ENCODE assay signal across 8 cellular contexts in genomic region chr1:162790303-162790984, GRCh38. TPM values are rescaled to one million over a fixed set of nuclear protein-coding genes. Genes with fewer than 3 reads are reported as not detected.
A peak's percentile ranks its signal among the peaks of the same experiment; 100 is the strongest.
DNase-seq lines count a peak whose midpoint lies in the region; ATAC-seq and TF ChIP-seq lines count a peak whose summit lies in the region.
"Not testable (repeated sequence)": the region's sequence is repeated elsewhere in the genome, so short reads cannot be mapped to it uniquely, and the experiment has no call there.

A gene with protein sequence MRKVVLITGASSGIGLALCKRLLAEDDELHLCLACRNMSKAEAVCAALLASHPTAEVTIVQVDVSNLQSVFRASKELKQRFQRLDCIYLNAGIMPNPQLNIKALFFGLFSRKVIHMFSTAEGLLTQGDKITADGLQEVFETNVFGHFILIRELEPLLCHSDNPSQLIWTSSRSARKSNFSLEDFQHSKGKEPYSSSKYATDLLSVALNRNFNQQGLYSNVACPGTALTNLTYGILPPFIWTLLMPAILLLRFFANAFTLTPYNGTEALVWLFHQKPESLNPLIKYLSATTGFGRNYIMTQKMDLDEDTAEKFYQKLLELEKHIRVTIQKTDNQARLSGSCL (plus strand): TSS chr1:162790702. CDS start chr1:162790801, 99 bp downstream.

- not testable (repeated sequence) for H3K56ac ChIP-seq in H9 (ENCODE audit: insufficient read length, low read depth, low read length)

- H4K5ac ChIP-seq in H9 (ENCODE audit: insufficient read length, low read depth, low read length) = not testable (repeated sequence)

- intact Hi-C loops in activated T-helper 2 cell treated with anti-CD3 and anti-CD28 coated beads, Interferon-gamma antibody, Interleukin-2, Interleukin-4, amounts not matched to agents 10 μg/mL and 5 μg/mL and 100 μg/mL, durations not matched to agents 14 hours and 24 hours and 36 hours (cut with micrococcal nuclease) = loop anchor here (10.0 kb wide), 1 partner anchor 176 kb away; no protein-coding TSS in a partner anchor

- TF ChIP-seq CTCF in H9 (conservative IDR thresholded peaks at IDR 0.05); fibroblast of pulmonary artery (IDR thresholded peaks at IDR 0.05; ENCODE audit: low read length, missing control alignments): not testable (repeated sequence)

- H3K4me3 Mint-ChIP-seq in H9 = peak within 1 kb of the TSS; percentile 88 to 90
- H3K4me3 Mint-ChIP-seq in activated T-helper 2 cell treated with anti-CD3 and anti-CD28 coated beads, Interferon-gamma antibody, Interleukin-2, Interleukin-4, amounts not matched to agents 10 μg/mL and 5 μg/mL and 100 μg/mL, durations not matched to agents 14 hours and 24 hours and 36 hours (ENCODE audit: low read depth) = peak within 1 kb of the TSS; percentile 90
- peak within 1 kb of the TSS; percentile 78 for H3K4me3 Mint-ChIP-seq in natural killer cell treated with Interleukin-12 subunit alpha and Interleukin-12 subunit beta and Interleukin-15 and Interleukin-18, amount 100 ng/mL, for 72 hours

- H2BK120ac ChIP-seq in H9 (ENCODE audit: low read depth, low read length, poor library complexity, severe bottlenecking) = not testable (repeated sequence)

- not testable (repeated sequence) for H3K79me2 ChIP-seq in H9 (ENCODE audit: insufficient read depth, low read length)

- WGBS in H9 (ENCODE audit: extremely low coverage, insufficient read length, low lambda C conversion rate) = no CpG with 5 or more reads among the region's 49 CpGs

- H2AK5ac ChIP-seq in H9 (ENCODE audit: insufficient read length, low read length) = not testable (repeated sequence)

- H3K79me1 ChIP-seq in H9 (ENCODE audit: insufficient read depth, low read depth, low read length, poor library complexity, severe bottlenecking) = not testable (repeated sequence)

- H3K23ac ChIP-seq in H9 (ENCODE audit: insufficient read length, low read depth, low read length) = not testable (repeated sequence)

- peak within 1 kb of the TSS; percentile 51 for H3K4me2 ChIP-seq in H9 (ENCODE audit: insufficient read depth, insufficient read length, low read length)

- H3K27me3 ChIP-seq in H9 (ENCODE audit: insufficient read depth, low read length) = not testable (repeated sequence)

- not testable (repeated sequence) for H3K27ac ChIP-seq in H9 (ENCODE audit: insufficient read length, low read depth, low read length)

- not testable (repeated sequence) for H2BK12ac ChIP-seq in H9 (ENCODE audit: insufficient read length, low read depth, low read length)

- H3K4me1 ChIP-seq in H9 (ENCODE audit: insufficient read depth, low read length) = not testable (repeated sequence)

- H3K9ac ChIP-seq in H9 (ENCODE audit: extremely low read depth, insufficient read length, low read length) = peak within 1 kb of the TSS; percentile 78

- not testable (repeated sequence) for H3T11ph ChIP-seq in H9 (ENCODE audit: low read length)

- not testable (repeated sequence) for H3K9me3 Mint-ChIP-seq in H9; activated T-helper 2 cell treated with anti-CD3 and anti-CD28 coated beads, Interferon-gamma antibody, Interleukin-2, Interleukin-4, amounts not matched to agents 10 μg/mL and 5 μg/mL and 100 μg/mL, durations not matched to agents 14 hours and 24 hours and 36 hours; natural killer cell treated with Interleukin-12 subunit alpha and Interleukin-12 subunit beta and Interleukin-15 and Interleukin-18, amount 100 ng/mL, for 72 hours

- not testable (repeated sequence) for H3K14ac ChIP-seq in H9 (ENCODE audit: insufficient read depth, low read length)

- not testable (repeated sequence) for H3K23me2 ChIP-seq in H9 (ENCODE audit: insufficient read length, low read depth, low read length, poor library complexity, severe bottlenecking)

- H2BK5ac ChIP-seq in H9 (ENCODE audit: insufficient read length, low read length) = not testable (repeated sequence)

- DNase-seq in ELF-1 (ENCODE audit: low read depth, low spot score) (peak; percentile 95), H9 (peak; percentile 96), M059J (ENCODE audit: low read depth) (peak; percentile 78), SHP77 (lab: John Stamatoyannopoulos, UW) (peak; percentile 86 to 88), fibroblast of pulmonary artery (ENCODE audit: low read depth) (peak; percentile 40)
- peak; percentile 78 for DNase-seq in activated T-helper 2 cell treated with anti-CD3 and anti-CD28 coated beads, Interferon-gamma antibody, Interleukin-2, Interleukin-4, amounts not matched to agents 10 μg/mL and 5 μg/mL and 100 μg/mL, durations not matched to agents 14 hours and 24 hours and 36 hours (ENCODE audit: low spot score)
- DNase-seq in natural killer cell treated with Interleukin-12 subunit alpha and Interleukin-12 subunit beta and Interleukin-15 and Interleukin-18, amount 100 ng/mL, for 72 hours (ENCODE audit: low spot score) = peak; percentile 75
- DNase-seq in stimulated activated naive CD4-positive, alpha-beta T cell treated with Interleukin-2 at 50 U/mL for 16 hours (lab: John Stamatoyannopoulos, UW) = peak; percentile 58

- not testable (repeated sequence) for H2BK15ac ChIP-seq in H9 (ENCODE audit: low read depth, low read length)

- peak; percentile 99 to 100 for ATAC-seq in natural killer cell treated with Interleukin-12 subunit alpha and Interleukin-12 subunit beta and Interleukin-15 and Interleukin-18, amount 100 ng/mL, for 72 hours

- H3K27me3 Mint-ChIP-seq in H9 (ENCODE audit: low read depth); activated T-helper 2 cell treated with anti-CD3 and anti-CD28 coated beads, Interferon-gamma antibody, Interleukin-2, Interleukin-4, amounts not matched to agents 10 μg/mL and 5 μg/mL and 100 μg/mL, durations not matched to agents 14 hours and 24 hours and 36 hours (ENCODE audit: low read depth); natural killer cell treated with Interleukin-12 subunit alpha and Interleukin-12 subunit beta and Interleukin-15 and Interleukin-18, amount 100 ng/mL, for 72 hours: not testable (repeated sequence)

- not testable (repeated sequence) for H4K91ac ChIP-seq in H9 (ENCODE audit: insufficient read length, low read depth, low read length)

- H4K8ac ChIP-seq in H9 (replicated peaks; ENCODE audit: insufficient read length, low read depth, low read length) = not testable (repeated sequence)

- H3K9me3 ChIP-seq in H9 (ENCODE audit: control insufficient read depth, low read depth, low read length) = not testable (repeated sequence)

- not testable (repeated sequence) for H3K36me3 Mint-ChIP-seq in H9 (ENCODE audit: insufficient read depth in 1 of 3, low read depth in 3 of 3); natural killer cell treated with Interleukin-12 subunit alpha and Interleukin-12 subunit beta and Interleukin-15 and Interleukin-18, amount 100 ng/mL, for 72 hours
- peaks cover 14% of the 10 kb centered on the region for H3K36me3 Mint-ChIP-seq in activated T-helper 2 cell treated with anti-CD3 and anti-CD28 coated beads, Interferon-gamma antibody, Interleukin-2, Interleukin-4, amounts not matched to agents 10 μg/mL and 5 μg/mL and 100 μg/mL, durations not matched to agents 14 hours and 24 hours and 36 hours (ENCODE audit: low read depth)

- not testable (repeated sequence) for H3K18ac ChIP-seq in H9 (ENCODE audit: insufficient read length, low read depth, low read length)

- H3K4me3 ChIP-seq in fibroblast of pulmonary artery (replicated peaks; ENCODE audit: low read depth, low read length) = peak within 1 kb of the TSS; percentile 60

- not testable (repeated sequence) for H4K20me1 ChIP-seq in H9 (ENCODE audit: control insufficient read depth, insufficient read depth, insufficient read length)

- H3K4me1 Mint-ChIP-seq in H9; activated T-helper 2 cell treated with anti-CD3 and anti-CD28 coated beads, Interferon-gamma antibody, Interleukin-2, Interleukin-4, amounts not matched to agents 10 μg/mL and 5 μg/mL and 100 μg/mL, durations not matched to agents 14 hours and 24 hours and 36 hours (ENCODE audit: low read depth); natural killer cell treated with Interleukin-12 subunit alpha and Interleukin-12 subunit beta and Interleukin-15 and Interleukin-18, amount 100 ng/mL, for 72 hours (ENCODE audit: low read depth in 2 of 2): not testable (repeated sequence)

- H3K4ac ChIP-seq in H9 (ENCODE audit: low read depth, low read length) = not testable (repeated sequence)

- H2BK20ac ChIP-seq in H9 (ENCODE audit: low read depth, low read length, poor library complexity, severe bottlenecking) = not testable (repeated sequence)

- H3K27ac Mint-ChIP-seq in H9 = peak within 1 kb of the TSS; percentile 95 to 99 (median 98)
- peak within 1 kb of the TSS; percentile 94 for H3K27ac Mint-ChIP-seq in activated T-helper 2 cell treated with anti-CD3 and anti-CD28 coated beads, Interferon-gamma antibody, Interleukin-2, Interleukin-4, amounts not matched to agents 10 μg/mL and 5 μg/mL and 100 μg/mL, durations not matched to agents 14 hours and 24 hours and 36 hours
- H3K27ac Mint-ChIP-seq in natural killer cell treated with Interleukin-12 subunit alpha and Interleukin-12 subunit beta and Interleukin-15 and Interleukin-18, amount 100 ng/mL, for 72 hours = peak within 1 kb of the TSS; percentile 63 to 86

- not testable (repeated sequence) for H2AFZ ChIP-seq in H9 (ENCODE audit: low read length)

RNA-seq across cellular contexts. Expression of the gene that starts here (rescaled TPM):
- 26.2 and 26.8 TPM in 2 replicates for total RNA-seq in H9 (2021)
- 45.5 and 57.2 TPM in 2 replicates for total RNA-seq in M059J (2014; rRNA removed; shearing (Covaris generic))
- total RNA-seq in activated T-helper 2 cell treated with anti-CD3 and anti-CD28 coated beads, Interferon-gamma antibody, Interleukin-2, Interleukin-4, amounts not matched to agents 10 μg/mL and 5 μg/mL and 100 μg/mL, durations not matched to agents 14 hours and 24 hours and 36 hours = 35.2 and 38.6 TPM in 2 replicates
- 10 to 100 TPM; 24.7 to 54.7 TPM for total RNA-seq in natural killer cell treated with Interleukin-12 subunit alpha and Interleukin-12 subunit beta and Interleukin-15 and Interleukin-18, amount 100 ng/mL, for 72 hours

Comparison
In these comparisons a context has a peak if more than half of its experiments do, and no peak if none do; other contexts are left out.
1. DNase-seq: peak in every context shown above with its lines; median percentile 96 in H9; 95 in ELF-1; 87 in SHP77; 78 in M059J; 78 in activated T-helper 2 cell treated with anti-CD3 and anti-CD28 coated beads, Interferon-gamma antibody, Interleukin-2, Interleukin-4, amounts not matched to agents 10 μg/mL and 5 μg/mL and 100 μg/mL, durations not matched to agents 14 hours and 24 hours and 36 hours; 75 in natural killer cell treated with Interleukin-12 subunit alpha and Interleukin-12 subunit beta and Interleukin-15 and Interleukin-18, amount 100 ng/mL, for 72 hours; 58 in stimulated activated naive CD4-positive, alpha-beta T cell treated with Interleukin-2 at 50 U/mL for 16 hours; 40 in fibroblast of pulmonary artery.